In genomic region chr10:96512997-96513685, GRCh38 we compare ENCODE assay signal across 8 cellular contexts.
DNase-seq lines count a peak whose midpoint lies in the region; ATAC-seq and TF ChIP-seq lines count a peak whose summit lies in the region.

No MANE protein-coding gene starts in this region.

- H3K36me3 Mint-ChIP-seq in activated T-cell treated with anti-CD3 and anti-CD28 coated beads, Interleukin-2, amount 50 U/mL, for 24 hours (ENCODE audit: low read depth) = no peaks in the 10 kb centered on the region

- peak overlapping the region; percentile 74 for H3K4me2 ChIP-seq in parathyroid adenoma (ENCODE audit: low read length)

- H3K79me2 ChIP-seq in parathyroid adenoma = no peaks in the 10 kb centered on the region

- peaks cover 54% of the 10 kb centered on the region for H3K27me3 Mint-ChIP-seq in activated T-cell treated with anti-CD3 and anti-CD28 coated beads, Interleukin-2, amount 50 U/mL, for 24 hours

- no peak overlapping the region for H3K27ac ChIP-seq in parathyroid adenoma

- no peak for TF ChIP-seq CTCF in parathyroid adenoma (IDR thresholded peaks at IDR 0.05)

- H3K9ac ChIP-seq in parathyroid adenoma = no peak overlapping the region

- ATAC-seq in HG03159 (IDR thresholded peaks at IDR 0.05; ENCODE audit: unreplicated experiment) = peak; percentile 46

- H3K9me3 ChIP-seq in parathyroid adenoma (ENCODE audit: control insufficient read depth, low read length) = no peaks in the 10 kb centered on the region

- DNase-seq in stimulated activated CD4-positive, alpha-beta T cell treated with anti-CD3 and anti-CD28 coated beads, Interleukin-2, amount 100 ng/mL, for 4 hours (ENCODE audit: low read depth) = peak; percentile 13
- no peak for DNase-seq in stimulated activated CD4-positive, alpha-beta T cell treated with anti-CD3 and anti-CD28 coated beads, Interleukin-2, amount 100 ng/mL, for 24 hours
- no peak for DNase-seq in activated T-cell treated with anti-CD3 and anti-CD28 coated beads, Interleukin-2, amount 50 U/mL, for 24 hours
- DNase-seq in foreskin melanocyte (peak; percentile 10), ecto neural progenitor cell (ENCODE audit: low spot score) (no peak), cerebellar cortex (ENCODE audit: low spot score) (no peak)

- H3K27ac Mint-ChIP-seq in activated T-cell treated with anti-CD3 and anti-CD28 coated beads, Interleukin-2, amount 50 U/mL, for 24 hours = no peak overlapping the region

- H3K9me3 Mint-ChIP-seq in activated T-cell treated with anti-CD3 and anti-CD28 coated beads, Interleukin-2, amount 50 U/mL, for 24 hours = no peaks in the 10 kb centered on the region

- H3K4me1 ChIP-seq in parathyroid adenoma = peaks cover 7% of the 10 kb centered on the region

- H3K36me3 ChIP-seq in parathyroid adenoma (ENCODE audit: control insufficient read depth, insufficient read depth, low read length) = no peaks in the 10 kb centered on the region

- H3K27me3 ChIP-seq in parathyroid adenoma (ENCODE audit: control insufficient read depth, insufficient read depth, low read length) = no peaks in the 10 kb centered on the region

- peak overlapping the region; percentile 38 for H3K4me3 ChIP-seq in parathyroid adenoma (ENCODE audit: low read depth, low read length)

- H3K4me3 Mint-ChIP-seq in activated T-cell treated with anti-CD3 and anti-CD28 coated beads, Interleukin-2, amount 50 U/mL, for 24 hours = peak overlapping the region; percentile 65

- peaks cover 23% of the 10 kb centered on the region for H3K4me1 Mint-ChIP-seq in activated T-cell treated with anti-CD3 and anti-CD28 coated beads, Interleukin-2, amount 50 U/mL, for 24 hours (ENCODE audit: low read depth)

- H2AFZ ChIP-seq in parathyroid adenoma = peak overlapping the region; percentile 76

Comparison
In these comparisons a context has a peak if more than half of its experiments do, and no peak if none do; other contexts are left out.
1. DNase-seq: peak in stimulated activated CD4-positive, alpha-beta T cell treated with anti-CD3 and anti-CD28 coated beads, Interleukin-2, amount 100 ng/mL, for 4 hours (single experiment) and foreskin melanocyte (single experiment); none in stimulated activated CD4-positive, alpha-beta T cell treated with anti-CD3 and anti-CD28 coated beads, Interleukin-2, amount 100 ng/mL, for 24 hours (0 of 2), activated T-cell treated with anti-CD3 and anti-CD28 coated beads, Interleukin-2, amount 50 U/mL, for 24 hours (single experiment), ecto neural progenitor cell (single experiment) and cerebellar cortex (single experiment).